In the genomic region with DNA sequence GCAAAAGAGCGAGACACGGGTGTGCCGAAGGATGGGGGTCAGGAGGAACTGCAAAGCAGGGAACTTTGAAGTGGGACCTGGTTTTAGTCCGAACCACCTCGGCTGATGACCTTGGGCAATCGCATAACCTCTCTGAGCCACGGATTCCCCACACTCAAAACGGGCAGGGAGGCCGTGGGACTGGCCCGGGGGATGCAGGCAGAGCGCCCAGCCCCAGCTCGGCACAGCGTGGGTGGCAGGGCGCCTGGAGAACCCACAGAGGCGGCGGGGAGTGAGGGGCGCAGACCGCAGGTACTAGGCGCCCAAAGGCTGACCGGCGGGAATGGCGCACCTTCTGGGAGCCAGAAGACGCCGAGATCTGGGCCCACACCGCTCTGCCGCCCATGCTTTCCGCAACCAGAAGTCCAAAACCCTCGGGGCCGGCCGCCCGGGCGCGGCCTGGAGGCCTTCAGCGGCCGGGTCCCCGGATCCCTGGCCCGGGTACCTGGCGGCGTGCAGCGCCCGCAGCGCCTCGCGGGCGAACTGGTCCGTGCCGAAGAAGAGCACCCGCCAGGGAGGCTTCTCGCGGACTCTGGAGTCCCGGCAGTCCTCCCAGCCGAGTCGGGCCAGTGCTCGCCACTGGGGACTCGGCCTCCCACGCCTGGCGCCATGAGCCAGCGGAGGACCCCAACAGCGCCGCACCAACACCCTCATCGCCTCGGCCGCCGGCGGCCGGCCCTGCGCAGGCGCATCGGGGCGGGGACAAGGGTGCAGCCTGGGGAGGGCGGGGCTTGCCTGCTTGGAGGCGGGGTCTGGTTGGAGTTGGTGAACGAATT, we compare ENCODE assay signal across 1 cellular context.
TF ChIP-seq lines count a peak whose summit lies in the region.

Gene MTFMT (minus strand): TSS at position 719 of the 815 bp plus-strand sequence. CDS start 26 bp downstream, at position 693.

TF ChIP-seq in Ishikawa, 13 proteins besides CTCF, POLR2A, EP300 and RAD21 (continued from another document):
- TF ChIP-seq, protein P1, sequence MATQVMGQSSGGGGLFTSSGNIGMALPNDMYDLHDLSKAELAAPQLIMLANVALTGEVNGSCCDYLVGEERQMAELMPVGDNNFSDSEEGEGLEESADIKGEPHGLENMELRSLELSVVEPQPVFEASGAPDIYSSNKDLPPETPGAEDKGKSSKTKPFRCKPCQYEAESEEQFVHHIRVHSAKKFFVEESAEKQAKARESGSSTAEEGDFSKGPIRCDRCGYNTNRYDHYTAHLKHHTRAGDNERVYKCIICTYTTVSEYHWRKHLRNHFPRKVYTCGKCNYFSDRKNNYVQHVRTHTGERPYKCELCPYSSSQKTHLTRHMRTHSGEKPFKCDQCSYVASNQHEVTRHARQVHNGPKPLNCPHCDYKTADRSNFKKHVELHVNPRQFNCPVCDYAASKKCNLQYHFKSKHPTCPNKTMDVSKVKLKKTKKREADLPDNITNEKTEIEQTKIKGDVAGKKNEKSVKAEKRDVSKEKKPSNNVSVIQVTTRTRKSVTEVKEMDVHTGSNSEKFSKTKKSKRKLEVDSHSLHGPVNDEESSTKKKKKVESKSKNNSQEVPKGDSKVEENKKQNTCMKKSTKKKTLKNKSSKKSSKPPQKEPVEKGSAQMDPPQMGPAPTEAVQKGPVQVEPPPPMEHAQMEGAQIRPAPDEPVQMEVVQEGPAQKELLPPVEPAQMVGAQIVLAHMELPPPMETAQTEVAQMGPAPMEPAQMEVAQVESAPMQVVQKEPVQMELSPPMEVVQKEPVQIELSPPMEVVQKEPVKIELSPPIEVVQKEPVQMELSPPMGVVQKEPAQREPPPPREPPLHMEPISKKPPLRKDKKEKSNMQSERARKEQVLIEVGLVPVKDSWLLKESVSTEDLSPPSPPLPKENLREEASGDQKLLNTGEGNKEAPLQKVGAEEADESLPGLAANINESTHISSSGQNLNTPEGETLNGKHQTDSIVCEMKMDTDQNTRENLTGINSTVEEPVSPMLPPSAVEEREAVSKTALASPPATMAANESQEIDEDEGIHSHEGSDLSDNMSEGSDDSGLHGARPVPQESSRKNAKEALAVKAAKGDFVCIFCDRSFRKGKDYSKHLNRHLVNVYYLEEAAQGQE (IDR thresholded peaks at IDR 0.05; ENCODE audit: low read depth) = no peak
- no peak for TF ChIP-seq ZBTB7A (IDR thresholded peaks at IDR 0.05; ENCODE audit: low read depth)
- no peak for TF ChIP-seq CREB1 (IDR thresholded peaks at IDR 0.05; ENCODE audit: low read depth)
